22 cellular contexts compared by ENCODE assay signal in genomic region chr20:47596003-47596571, GRCh38.
"Had no signal": no experiment of that assay in that cellular context is flagged by ENCODE, and none has a peak within 500 bp of the region (broad histone marks: within the 10 kb centered on the region; RNA-seq: fewer than 3 reads in every experiment).

No MANE protein-coding gene starts in this region.

- ATAC-seq: foreskin keratinocyte; gastroesophageal sphincter; heart left ventricle; left cardiac atrium; left lung; left ventricle myocardium superior; lower lobe of right lung; naive thymus-derived CD4-positive, alpha-beta T cell had no signal

- H3K9me3 ChIP-seq: esophagus muscularis mucosa, gastroesophageal sphincter, heart left ventricle, left lung, lower lobe of right lung had no signal

- DNase-seq: dermis blood vessel endothelial cell; dorsolateral prefrontal cortex; effector CD4-positive, alpha-beta T cell; effector memory CD4-positive, alpha-beta T cell; foreskin keratinocyte; heart left ventricle; hippocampal formation; left cardiac atrium; left lung; left ventricle myocardium superior; lower lobe of right lung; mesendoderm; midbrain; naive thymus-derived CD4-positive, alpha-beta T cell had no signal

- H3K4me3 ChIP-seq: coronary artery, dorsolateral prefrontal cortex, esophagus muscularis mucosa, gastroesophageal sphincter, heart left ventricle, left lung, lower lobe of right lung had no signal

- H3K27ac ChIP-seq: coronary artery, dorsolateral prefrontal cortex, esophagus muscularis mucosa, foreskin keratinocyte, gastroesophageal sphincter, heart left ventricle, left lung, lower lobe of right lung had no signal

- H3K27me3 ChIP-seq: dorsolateral prefrontal cortex, esophagus muscularis mucosa, foreskin keratinocyte, gastroesophageal sphincter, heart left ventricle, left lung had no signal

- H3K36me3 ChIP-seq: esophagus muscularis mucosa, gastroesophageal sphincter had no signal

- FAIRE-seq: colon, endothelial cell of umbilical vein, frontal cortex, islet of Langerhans, keratinocyte had no signal

- H3K4me1 ChIP-seq: foreskin keratinocyte had no signal
